ENCODE assay signal across 21 cellular contexts in the genomic region with DNA sequence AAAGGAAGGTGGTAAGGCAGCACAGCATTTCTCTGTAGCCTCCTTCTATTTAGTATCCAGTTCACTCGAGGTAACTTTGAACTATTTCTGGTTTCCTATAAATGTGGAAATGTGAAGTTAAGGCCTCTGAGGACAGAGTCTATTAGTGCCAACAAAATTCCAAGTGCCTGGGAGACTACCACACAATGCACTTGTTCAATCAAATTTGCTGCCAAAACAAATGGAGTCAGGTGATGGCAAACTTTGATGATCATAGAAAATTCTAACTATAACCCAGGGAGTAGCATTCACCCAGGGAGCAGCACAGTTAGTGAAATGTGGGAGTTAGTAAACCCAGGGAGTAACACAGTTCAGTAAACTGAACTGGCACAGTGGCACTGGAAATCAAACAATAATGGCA.
DNase-seq lines count a peak whose midpoint lies in the region; ATAC-seq, FAIRE-seq and TF ChIP-seq lines count a peak whose summit lies in the region.
"Had no signal": no experiment of that assay in that cellular context is flagged by ENCODE, and none has a peak within 500 bp of the region (broad histone marks: within the 10 kb centered on the region; RNA-seq: fewer than 3 reads in every experiment).

No MANE protein-coding gene starts in this region.

- H3K4me1 ChIP-seq in IMR-90 (ENCODE audit: control insufficient read depth, insufficient read depth, low read length) = peaks cover 1% of the 10 kb centered on the region; the same call in 1 of the 2 replicates
- H3K4me1 ChIP-seq in pancreas = peaks cover 0 to 6% (median 0%) of the 10 kb centered on the region in 3 donors

- no peak for TF ChIP-seq POLR2A in IMR-90 (IDR thresholded peaks at IDR 0.05; ENCODE audit: low read depth, low read length)

- TF ChIP-seq CTCF in IMR-90 (conservative IDR thresholded peaks at IDR 0.05; ENCODE audit: low read depth, low read length) (no peak), pancreas (IDR thresholded peaks at IDR 0.05) (no peak)

- H2AK5ac ChIP-seq in IMR-90 (ENCODE audit: low read depth, low read length) = no peak overlapping the region

- H3K27me3 ChIP-seq in IMR-90 (ENCODE audit: control insufficient read depth, insufficient read depth, low read length) (no peaks in the 10 kb centered on the region), pancreas (no peaks in the 10 kb centered on the region)
- H3K27me3 ChIP-seq: BE2C had no signal

- dilution Hi-C loops in IMR-90 (cut with HindIII; ENCODE audit: low sequenced_read_pairs, unreplicated experiment) = no loop called here

- no peaks in the 10 kb centered on the region for H3K9me3 ChIP-seq in IMR-90 (ENCODE audit: control insufficient read depth, insufficient read depth, low read length)
- H3K9me3 ChIP-seq in pancreas = no peaks in the 10 kb centered on the region
- H3K9me3 ChIP-seq: BE2C had no signal

- FAIRE-seq in pancreas (lab: Jason Lieb, UNC) = no peak
- FAIRE-seq: GM12878, GM18507, HTR-8/SVneo had no signal

- H3K9ac ChIP-seq in IMR-90 (ENCODE audit: low read depth, low read length) = no peak overlapping the region

- no peak overlapping the region for H2BK120ac ChIP-seq in IMR-90 (ENCODE audit: low read depth, low read length)

- no peak for TF ChIP-seq RAD21 in IMR-90 (IDR thresholded peaks at IDR 0.05; ENCODE audit: low read length)

- no peak overlapping the region for H2AFZ ChIP-seq in IMR-90 (replicated peaks; ENCODE audit: low read length, poor library complexity)

- no CpG with 5 or more reads among the region's 1 CpG for whole genome bisulfite sequencing in IMR-90 (ENCODE audit: extremely low coverage in 2 of 2, insufficient read length in 1 of 2), 2 experiments
- 27 to 30% methylated on average over 1 of the region's 1 CpG for WGBS in pancreas, 2 donors

- in situ Hi-C loops in IMR-90 (cut with MboI; ENCODE audit: low sequenced_read_pairs) = no loop called here

- no peak overlapping the region for H3K23ac ChIP-seq in IMR-90 (ENCODE audit: low read depth, low read length)

- H3K18ac ChIP-seq in IMR-90 (ENCODE audit: low read depth, low read length) = no peak overlapping the region

- H4K91ac ChIP-seq in IMR-90 (ENCODE audit: insufficient read depth, low read depth, low read length) = no peak overlapping the region

- CTCF ChIA-PET in IMR-90 (lab: Yijun Ruan, JAX) = no interaction called here

- H3K27ac ChIP-seq in IMR-90 (ENCODE audit: insufficient read depth, low read length) (no peak overlapping the region), pancreas (no peak overlapping the region)

- H3K4me3 ChIP-seq in IMR-90 (ENCODE audit: insufficient read depth, low read depth, low read length) = no peak overlapping the region
- H3K4me3 ChIP-seq in pancreas = no peak overlapping the region
- H3K4me3 ChIP-seq: GM12878 had no signal

- H2AK9ac ChIP-seq in IMR-90 (replicated peaks; ENCODE audit: low read depth, low read length, poor library complexity) = no peak overlapping the region

- H3K36me3 ChIP-seq in IMR-90 (ENCODE audit: control insufficient read depth, insufficient read depth, low read length) (peaks cover 2% of the 10 kb centered on the region; the same call in 1 of the 2 replicates), pancreas (no peaks in the 10 kb centered on the region)

- POLR2A ChIA-PET in IMR-90 (lab: Charles Lee; ENCODE audit: unreplicated experiment) = no interaction called here

- no peak overlapping the region for H3K56ac ChIP-seq in IMR-90 (ENCODE audit: extremely low read depth, insufficient read depth, low read length)

- ATAC-seq in IMR-90 (ENCODE audit: low read depth) (no peak), left lobe of liver (peak; percentile 20), pancreas (peak in 3 of 4 donors; percentile 35 to 57 (median 42)), GM21381 (IDR thresholded peaks at IDR 0.05; ENCODE audit: unreplicated experiment) (no peak)
- ATAC-seq: GM12878 had no signal

- no peak overlapping the region for H3K14ac ChIP-seq in IMR-90 (replicated peaks; ENCODE audit: low read depth, low read length)

- H4K5ac ChIP-seq in IMR-90 (ENCODE audit: low read depth, low read length) = peak overlapping the region; percentile 45; the same call in 1 of the 2 replicates

- no TSS peak for BruUV-seq in IMR-90 (replicated peaks; lab: Mats Ljungman, UMichigan)

- intact Hi-C loops in IMR-90 (cut with micrococcal nuclease) = no loop called here
- intact Hi-C loops in pancreas (cut with DNase I) = no loop called here

- peaks cover 3% of the 10 kb centered on the region for H3K9me1 ChIP-seq in IMR-90 (ENCODE audit: insufficient read depth, low read length)

- H2BK5ac ChIP-seq in IMR-90 (ENCODE audit: low read depth, low read length, poor library complexity, severe bottlenecking) = no peak overlapping the region

- H2BK20ac ChIP-seq in IMR-90 (ENCODE audit: low read depth, low read length) = no peak overlapping the region

- no peak overlapping the region for H3K4me2 ChIP-seq in IMR-90 (ENCODE audit: low read depth, low read length)

- H4K8ac ChIP-seq in IMR-90 (ENCODE audit: low read depth in 2 of 2, low read length in 2 of 2) = 0 out of 4 replicates have a peak overlapping the region, but pooled peaks of 1 of the 2 experiments have one; percentile 27

- no peak overlapping the region for H3K4ac ChIP-seq in IMR-90 (ENCODE audit: low read depth, low read length)

- no peak for DNase-seq in IMR-90
- DNase-seq in left lobe of liver (ENCODE audit: low spot score) = no peak
- no peak for DNase-seq in pancreas
- no peak for DNase-seq in NCI-H1092 (lab: John Stamatoyannopoulos, UW)
- DNase-seq in NCI-H1105 treated with DMSO at 0.1 percent for 48 hours (lab: John Stamatoyannopoulos, UW) = no peak
- DNase-seq: ACHN; BE2C; C1 segment of cervical spinal cord; CD4-positive, CD25-positive, alpha-beta regulatory T cell; CD8-positive, alpha-beta memory T cell; COR-L47; DMS 273 treated with DMSO at 0.1 percent for 48 hours; DMS53; DND-41; EL; GOT3; H9 had no signal

- no peak overlapping the region for H2BK15ac ChIP-seq in IMR-90 (ENCODE audit: low read depth, low read length)

- H4K20me1 ChIP-seq in IMR-90 (ENCODE audit: insufficient read depth, low read length) = 0 out of 2 replicates have a peak, but pooled peaks cover 4% of the 10 kb centered on the region

- H3K79me1 ChIP-seq in IMR-90 (ENCODE audit: low read depth in 1 of 2, low read length in 2 of 2) = peaks cover 21 to 46% of the 10 kb centered on the region in 2 experiments

TF ChIP-seq in IMR-90, 13 proteins besides CTCF, POLR2A, EP300 and RAD21:
- no peak for TF ChIP-seq CEBPB (IDR thresholded peaks at IDR 0.05; ENCODE audit: low read depth, low read length)
- TF ChIP-seq, protein P1, sequence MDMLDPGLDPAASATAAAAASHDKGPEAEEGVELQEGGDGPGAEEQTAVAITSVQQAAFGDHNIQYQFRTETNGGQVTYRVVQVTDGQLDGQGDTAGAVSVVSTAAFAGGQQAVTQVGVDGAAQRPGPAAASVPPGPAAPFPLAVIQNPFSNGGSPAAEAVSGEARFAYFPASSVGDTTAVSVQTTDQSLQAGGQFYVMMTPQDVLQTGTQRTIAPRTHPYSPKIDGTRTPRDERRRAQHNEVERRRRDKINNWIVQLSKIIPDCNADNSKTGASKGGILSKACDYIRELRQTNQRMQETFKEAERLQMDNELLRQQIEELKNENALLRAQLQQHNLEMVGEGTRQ (IDR thresholded peaks at IDR 0.05; ENCODE audit: low read depth, low read length) = no peak
- TF ChIP-seq MXI1 (IDR thresholded peaks at IDR 0.05; ENCODE audit: borderline replicate concordance, low read depth, low read length) = no peak
- TF ChIP-seq SMC3 (IDR thresholded peaks at IDR 0.05; ENCODE audit: low read depth, low read length) = no peak
- no peak for TF ChIP-seq MAZ (IDR thresholded peaks at IDR 0.05; ENCODE audit: borderline replicate concordance, low read depth, low read length)
- no peak for TF ChIP-seq CHD1 (IDR thresholded peaks at IDR 0.05; ENCODE audit: low read depth, low read length)
- no peak for TF ChIP-seq ELK1 (IDR thresholded peaks at IDR 0.05; ENCODE audit: borderline replicate concordance, low read depth, low read length)
- no peak for TF ChIP-seq MAFK (IDR thresholded peaks at IDR 0.05; ENCODE audit: low read depth, low read length)
- TF ChIP-seq FOS (IDR thresholded peaks at IDR 0.05; ENCODE audit: low read depth, low read length) = no peak
- no peak for TF ChIP-seq RFX5 (IDR thresholded peaks at IDR 0.05; ENCODE audit: low read depth, low read length)

Comparison
In these comparisons a context has a peak if more than half of its experiments do, and no peak if none do; other contexts are left out.
1. ATAC-seq: peak in left lobe of liver (single experiment) and pancreas (3 of 4); none in IMR-90 (single experiment) and GM21381 (single experiment).